Comparison of ENCODE assay signal across 13 cellular contexts in genomic region chr5:56608216-56608925, GRCh38.
A peak's percentile ranks its signal among the peaks of the same experiment; 100 is the strongest.
DNase-seq lines count a peak whose midpoint lies in the region; ATAC-seq and TF ChIP-seq lines count a peak whose summit lies in the region.
"Had no signal": no experiment of that assay in that cellular context is flagged by ENCODE, and none has a peak within 500 bp of the region (broad histone marks: within the 10 kb centered on the region; RNA-seq: fewer than 3 reads in every experiment).

No MANE protein-coding gene starts in this region.

- H3K27me3 ChIP-seq in GM23338 (ENCODE audit: insufficient read depth) (no peaks in the 10 kb centered on the region), tibial nerve (no peaks in the 10 kb centered on the region)

- CTCF ChIA-PET in OCI-LY7 (lab: Charles Lee; ENCODE audit: unreplicated experiment), result interaction anchor here (0.6 kb wide), 1 partner anchor 27 kb away, joined by 4 read pairs; no protein-coding TSS in a partner anchor

- POLR2A ChIA-PET in OCI-LY7 (lab: Charles Lee), result interaction anchor here (0.7 to 1.2 kb wide), 3 partner anchors 9 to 18 kb away, joined by 5 to 7 read pairs (median 6); no protein-coding TSS in a partner anchor

- H3K4me1 ChIP-seq in GM23338 (ENCODE audit: insufficient read depth) (peaks cover 10% of the 10 kb centered on the region; the same call in 1 of the 2 replicates), OCI-LY7 (ENCODE audit: insufficient read depth, low read length, poor library complexity, severe bottlenecking) (peaks cover 9% of the 10 kb centered on the region), tibial nerve (peaks cover 0 to 9% (median 4%) of the 10 kb centered on the region in 4 donors)
- H3K4me1 ChIP-seq: SJCRH30 had no signal

- TF ChIP-seq EP300 in tibial nerve (IDR thresholded peaks at IDR 0.05), result no peak

- TF ChIP-seq CTCF in GM23338 (conservative IDR thresholded peaks at IDR 0.05; ENCODE audit: low read depth in 2 of 2) (no peak), OCI-LY7 (conservative IDR thresholded peaks at IDR 0.05; ENCODE audit: low read length) (no peak), tibial nerve (IDR thresholded peaks at IDR 0.05) (no peak)

- peak overlapping the region; percentile 87 for H2AFZ ChIP-seq in GM23338
- peak overlapping the region; percentile 24; the same call in 1 of the 2 replicates for H2AFZ ChIP-seq in OCI-LY7 (ENCODE audit: low read length)

- H4K20me1 ChIP-seq in GM23338 (replicated peaks; ENCODE audit: insufficient read depth) (no peaks in the 10 kb centered on the region), OCI-LY7 (ENCODE audit: insufficient read depth, low read length) (no peaks in the 10 kb centered on the region)

- DNase-seq in GM23338 (ENCODE audit: low spot score) (no peak), OCI-LY7 (ENCODE audit: low spot score) (no peak), fibroblast of gingiva (ENCODE audit: low read depth) (peak; percentile 82), posterior vena cava (ENCODE audit: low spot score) (peak; percentile 80), activated T-cell treated with anti-CD3 and anti-CD28 coated beads for 4 hours (no peak), T-helper 1 cell (no peak), tibial nerve (ENCODE audit: low spot score in 2 of 2) (no peak)
- DNase-seq: activated naive CD8-positive, alpha-beta T cell treated with anti-CD3 and anti-CD28 coated beads, Interleukin-2, amount 50 U/mL, for 24 hours; effector memory CD4-positive, alpha-beta T cell; nephron progenitor cell; SJCRH30; stimulated activated naive CD8-positive, alpha-beta T cell treated with anti-CD3 and anti-CD28 coated beads, Interleukin-15, amount 100 ng/mL, for 72 hours had no signal

- H3K9me2 ChIP-seq in GM23338 (ENCODE audit: insufficient read depth), result peaks cover 24% of the 10 kb centered on the region; the same call in 1 of the 2 replicates
- no peaks in the 10 kb centered on the region for H3K9me2 ChIP-seq in OCI-LY7 (ENCODE audit: insufficient read depth, low read length)

- intact Hi-C loops in OCI-LY7 (cut with micrococcal nuclease; ENCODE audit: unreplicated experiment), result no loop called here
- intact Hi-C loops in posterior vena cava (cut with DNase I), result no loop called here

- no peaks in the 10 kb centered on the region for H3K27me3 Mint-ChIP-seq in GM23338 (ENCODE audit: insufficient read depth, low read depth, poor library complexity)
- H3K27me3 Mint-ChIP-seq: activated naive CD8-positive, alpha-beta T cell treated with anti-CD3 and anti-CD28 coated beads, Interleukin-2, amount 50 U/mL, for 24 hours; stimulated activated naive CD8-positive, alpha-beta T cell treated with anti-CD3 and anti-CD28 coated beads, Interleukin-15, amount 100 ng/mL, for 72 hours had no signal

- H3K79me2 ChIP-seq in GM23338 (replicated peaks; ENCODE audit: insufficient read depth) (no peaks in the 10 kb centered on the region), OCI-LY7 (ENCODE audit: insufficient read depth, low read depth, low read length) (no peaks in the 10 kb centered on the region)

- H3K4me3 ChIP-seq in GM23338, result no peak overlapping the region
- no peak overlapping the region for H3K4me3 ChIP-seq in OCI-LY7 (ENCODE audit: low read depth, low read length, poor library complexity, severe bottlenecking)
- H3K4me3 ChIP-seq in tibial nerve, result no peak overlapping the region
- H3K4me3 ChIP-seq: SJCRH30 had no signal

- peak overlapping the region; percentile 61 for H3K27ac Mint-ChIP-seq in GM23338
- H3K27ac Mint-ChIP-seq: activated naive CD8-positive, alpha-beta T cell treated with anti-CD3 and anti-CD28 coated beads, Interleukin-2, amount 50 U/mL, for 24 hours; nephron progenitor cell; stimulated activated naive CD8-positive, alpha-beta T cell treated with anti-CD3 and anti-CD28 coated beads, Interleukin-15, amount 100 ng/mL, for 72 hours had no signal

- H3K4me3 Mint-ChIP-seq in GM23338, result no peak overlapping the region
- H3K4me3 Mint-ChIP-seq: activated naive CD8-positive, alpha-beta T cell treated with anti-CD3 and anti-CD28 coated beads, Interleukin-2, amount 50 U/mL, for 24 hours; nephron progenitor cell; stimulated activated naive CD8-positive, alpha-beta T cell treated with anti-CD3 and anti-CD28 coated beads, Interleukin-15, amount 100 ng/mL, for 72 hours had no signal

- no TSS peak for BruUV-seq in OCI-LY7 (replicated peaks; lab: Mats Ljungman, UMichigan)

- no peak overlapping the region for H3K27ac ChIP-seq in GM23338 (ENCODE audit: low read depth)
- no peak overlapping the region for H3K27ac ChIP-seq in OCI-LY7 (ENCODE audit: low read depth, low read length, poor library complexity, severe bottlenecking)
- no peak overlapping the region for H3K27ac ChIP-seq in tibial nerve
- H3K27ac ChIP-seq: SJCRH30 had no signal

- no peaks in the 10 kb centered on the region for H3F3A ChIP-seq in GM23338 (replicated peaks; ENCODE audit: low read depth)

- ATAC-seq in GM23338 (no peak; the same call in 2 of the 3 replicates), GM19463 (IDR thresholded peaks at IDR 0.05; ENCODE audit: unreplicated experiment) (no peak)
- ATAC-seq: activated naive CD8-positive, alpha-beta T cell treated with anti-CD3 and anti-CD28 coated beads, Interleukin-2, amount 50 U/mL, for 24 hours; stimulated activated naive CD8-positive, alpha-beta T cell treated with anti-CD3 and anti-CD28 coated beads, Interleukin-15, amount 100 ng/mL, for 72 hours had no signal

- peaks cover 15% of the 10 kb centered on the region for H3K9me3 Mint-ChIP-seq in GM23338

- H3K4me2 ChIP-seq in GM23338 (no peak overlapping the region; the same call in 1 of the 2 replicates), OCI-LY7 (ENCODE audit: low read length) (no peak overlapping the region)

- TF ChIP-seq POLR2A in tibial nerve (IDR thresholded peaks at IDR 0.05), result no peak

- H3K36me3 Mint-ChIP-seq in GM23338 (ENCODE audit: low read depth), result peaks cover 14% of the 10 kb centered on the region; the same call in 2 of the 3 replicates

- H3K36me3 ChIP-seq in GM23338 (ENCODE audit: insufficient read depth), result no peaks in the 10 kb centered on the region; the same call in 1 of the 2 replicates
- no peaks in the 10 kb centered on the region for H3K36me3 ChIP-seq in OCI-LY7 (ENCODE audit: insufficient read depth, low read length)
- no peaks in the 10 kb centered on the region for H3K36me3 ChIP-seq in tibial nerve
- H3K36me3 ChIP-seq: SJCRH30 had no signal

- H3K4me1 Mint-ChIP-seq in GM23338, result peaks cover 23% of the 10 kb centered on the region

- peaks cover 13% of the 10 kb centered on the region; the same call in 1 of the 2 replicates for H3K9me3 ChIP-seq in OCI-LY7 (ENCODE audit: low read length)
- peaks cover 0 to 9% (median 2%) of the 10 kb centered on the region in 4 donors for H3K9me3 ChIP-seq in tibial nerve
- H3K9me3 ChIP-seq: SJCRH30 had no signal

- 67 to 69% methylated on average over 6 of the region's 6 CpGs for WGBS in tibial nerve, 2 donors

TF ChIP-seq in GM23338, 12 proteins besides CTCF, POLR2A, EP300 and RAD21:
- no peak for TF ChIP-seq EZH2phosphoT487 (IDR thresholded peaks at IDR 0.05; ENCODE audit: unreplicated experiment)
- no peak for TF ChIP-seq ETS1 (IDR thresholded peaks at IDR 0.05)
- TF ChIP-seq POLR2AphosphoS5 (IDR thresholded peaks at IDR 0.05; ENCODE audit: low read depth), result no peak
- TF ChIP-seq EZH2 (IDR thresholded peaks at IDR 0.05; ENCODE audit: low read depth, unreplicated experiment), result no peak
- no peak for TF ChIP-seq CREB1 (CRISPR knock-in tag; IDR thresholded peaks at IDR 0.05; ENCODE audit: low read depth)
- no peak for TF ChIP-seq NANOG (IDR thresholded peaks at IDR 0.05; ENCODE audit: borderline replicate concordance)
TF ChIP-seq in GM23338: peak in this region for 0.

Comparison
In these comparisons a context has a peak if more than half of its experiments do, and no peak if none do; other contexts are left out.
1. DNase-seq: peak in fibroblast of gingiva (single experiment) and posterior vena cava (single experiment); none in GM23338 (single experiment), OCI-LY7 (single experiment), activated T-cell treated with anti-CD3 and anti-CD28 coated beads for 4 hours (single experiment), T-helper 1 cell (0 of 5) and tibial nerve (0 of 2).